Comparison of ENCODE assay signal across 1 cellular context in genomic region chr3:78957456-78957855, GRCh38.
TF ChIP-seq lines count a peak whose summit lies in the region.

No MANE protein-coding gene starts in this region.

TF ChIP-seq in GM23338, 12 proteins besides CTCF, POLR2A, EP300 and RAD21 (continued from another document):
- TF ChIP-seq ZNF462 (CRISPR knock-in tag; IDR thresholded peaks at IDR 0.05) (no peak), ETS1 (IDR thresholded peaks at IDR 0.05) (no peak)
